1 cellular context compared by ENCODE assay signal in the genomic region with DNA sequence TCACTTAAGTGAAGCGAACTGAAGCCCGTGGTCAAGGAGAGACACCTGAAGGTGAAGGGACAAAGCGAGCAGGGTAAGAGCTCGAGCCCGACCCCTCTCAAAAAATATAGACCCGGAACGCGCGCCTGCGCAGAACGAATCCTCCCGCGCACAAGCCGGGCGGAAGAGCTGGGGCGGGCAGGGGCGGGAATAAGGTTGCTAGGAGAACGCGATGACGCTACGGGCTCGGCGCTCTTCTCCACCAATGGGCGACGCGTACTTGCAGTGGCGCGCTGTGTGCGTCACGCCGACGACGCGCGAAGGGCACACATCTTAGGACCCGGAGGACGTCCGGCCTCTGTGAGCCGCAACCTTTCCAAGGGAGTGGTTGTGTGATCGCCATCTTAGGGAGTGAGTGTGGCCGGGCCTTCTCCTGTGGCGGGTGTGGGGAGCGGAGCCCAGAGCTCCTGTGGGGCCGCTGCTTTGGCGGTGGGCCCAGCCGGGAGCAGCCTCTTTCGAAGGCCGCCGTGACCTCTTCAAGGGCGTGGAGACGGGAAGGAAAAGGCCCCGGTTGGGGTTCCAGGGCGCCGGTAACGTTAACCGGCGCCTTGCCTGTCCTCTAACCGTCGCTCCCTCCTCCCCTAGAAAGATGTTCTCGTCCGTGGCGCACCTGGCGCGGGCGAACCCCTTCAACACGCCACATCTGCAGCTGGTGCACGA.
TF ChIP-seq lines count a peak whose summit lies in the region.

A gene (plus strand): TSS at position 336 of the 699 bp plus-strand sequence. CDS start 293 bp downstream, at position 629.

TF ChIP-seq in HepG2, 621 proteins besides CTCF, POLR2A, EP300 and RAD21 (continued from another document and continues in another):
- TF ChIP-seq, protein P1, sequence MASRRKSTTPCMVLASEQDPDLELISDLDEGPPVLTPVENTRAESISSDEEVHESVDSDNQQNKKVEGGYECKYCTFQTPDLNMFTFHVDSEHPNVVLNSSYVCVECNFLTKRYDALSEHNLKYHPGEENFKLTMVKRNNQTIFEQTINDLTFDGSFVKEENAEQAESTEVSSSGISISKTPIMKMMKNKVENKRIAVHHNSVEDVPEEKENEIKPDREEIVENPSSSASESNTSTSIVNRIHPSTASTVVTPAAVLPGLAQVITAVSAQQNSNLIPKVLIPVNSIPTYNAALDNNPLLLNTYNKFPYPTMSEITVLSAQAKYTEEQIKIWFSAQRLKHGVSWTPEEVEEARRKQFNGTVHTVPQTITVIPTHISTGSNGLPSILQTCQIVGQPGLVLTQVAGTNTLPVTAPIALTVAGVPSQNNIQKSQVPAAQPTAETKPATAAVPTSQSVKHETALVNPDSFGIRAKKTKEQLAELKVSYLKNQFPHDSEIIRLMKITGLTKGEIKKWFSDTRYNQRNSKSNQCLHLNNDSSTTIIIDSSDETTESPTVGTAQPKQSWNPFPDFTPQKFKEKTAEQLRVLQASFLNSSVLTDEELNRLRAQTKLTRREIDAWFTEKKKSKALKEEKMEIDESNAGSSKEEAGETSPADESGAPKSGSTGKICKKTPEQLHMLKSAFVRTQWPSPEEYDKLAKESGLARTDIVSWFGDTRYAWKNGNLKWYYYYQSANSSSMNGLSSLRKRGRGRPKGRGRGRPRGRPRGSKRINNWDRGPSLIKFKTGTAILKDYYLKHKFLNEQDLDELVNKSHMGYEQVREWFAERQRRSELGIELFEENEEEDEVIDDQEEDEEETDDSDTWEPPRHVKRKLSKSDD (CRISPR knock-in tag; IDR thresholded peaks at IDR 0.05; ENCODE audit: low read depth) = peak; percentile 90
- peak; percentile 52 for TF ChIP-seq SRSF1 (optimal IDR thresholded peaks at IDR 0.05; ENCODE audit: low read depth, low read length)
- TF ChIP-seq NFE2L1 (CRISPR knock-in tag; IDR thresholded peaks at IDR 0.05; ENCODE audit: borderline replicate concordance) = no peak
- TF ChIP-seq, protein P2, sequence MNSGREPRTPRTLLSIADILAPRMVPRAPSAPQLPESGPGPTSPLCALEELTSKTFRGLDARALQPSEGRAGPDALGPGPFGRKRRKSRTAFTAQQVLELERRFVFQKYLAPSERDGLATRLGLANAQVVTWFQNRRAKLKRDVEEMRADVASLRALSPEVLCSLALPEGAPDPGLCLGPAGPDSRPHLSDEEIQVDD (CRISPR knock-in tag; IDR thresholded peaks at IDR 0.05; ENCODE audit: borderline replicate concordance) = peak; percentile 30; the same call in 1 of the 2 replicates
- TF ChIP-seq HCFC1 (IDR thresholded peaks at IDR 0.05; ENCODE audit: low read depth, low read length) = peak; percentile 50; the same call in 1 of the 2 replicates
- TF ChIP-seq KDM2A (CRISPR knock-in tag; IDR thresholded peaks at IDR 0.05; ENCODE audit: borderline replicate concordance, low read depth) = peak; percentile 93
- TF ChIP-seq ZNF607 (CRISPR knock-in tag; IDR thresholded peaks at IDR 0.05; ENCODE audit: borderline replicate concordance) = peak; percentile 62; the same call in 1 of the 2 replicates
- TF ChIP-seq, protein P3, sequence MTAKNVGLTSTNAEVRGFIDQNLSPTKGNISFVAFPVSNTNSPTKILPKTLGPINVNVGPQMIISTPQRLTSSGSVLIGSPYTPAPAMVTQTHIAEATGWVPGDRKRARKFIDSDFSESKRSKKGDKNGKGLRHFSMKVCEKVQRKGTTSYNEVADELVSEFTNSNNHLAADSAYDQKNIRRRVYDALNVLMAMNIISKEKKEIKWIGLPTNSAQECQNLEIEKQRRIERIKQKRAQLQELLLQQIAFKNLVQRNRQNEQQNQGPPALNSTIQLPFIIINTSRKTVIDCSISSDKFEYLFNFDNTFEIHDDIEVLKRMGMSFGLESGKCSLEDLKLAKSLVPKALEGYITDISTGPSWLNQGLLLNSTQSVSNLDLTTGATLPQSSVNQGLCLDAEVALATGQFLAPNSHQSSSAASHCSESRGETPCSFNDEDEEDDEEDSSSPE (CRISPR knock-in tag; IDR thresholded peaks at IDR 0.05) = peak; percentile 95
- TF ChIP-seq, protein P4, sequence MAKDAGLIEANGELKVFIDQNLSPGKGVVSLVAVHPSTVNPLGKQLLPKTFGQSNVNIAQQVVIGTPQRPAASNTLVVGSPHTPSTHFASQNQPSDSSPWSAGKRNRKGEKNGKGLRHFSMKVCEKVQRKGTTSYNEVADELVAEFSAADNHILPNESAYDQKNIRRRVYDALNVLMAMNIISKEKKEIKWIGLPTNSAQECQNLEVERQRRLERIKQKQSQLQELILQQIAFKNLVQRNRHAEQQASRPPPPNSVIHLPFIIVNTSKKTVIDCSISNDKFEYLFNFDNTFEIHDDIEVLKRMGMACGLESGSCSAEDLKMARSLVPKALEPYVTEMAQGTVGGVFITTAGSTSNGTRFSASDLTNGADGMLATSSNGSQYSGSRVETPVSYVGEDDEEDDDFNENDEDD (CRISPR knock-in tag; IDR thresholded peaks at IDR 0.05; ENCODE audit: borderline replicate concordance) = peak; percentile 93
- peak; percentile 45; the same call in 1 of the 2 replicates for TF ChIP-seq HES4 (CRISPR knock-in tag; IDR thresholded peaks at IDR 0.05; ENCODE audit: borderline replicate concordance)
- TF ChIP-seq, protein P5, sequence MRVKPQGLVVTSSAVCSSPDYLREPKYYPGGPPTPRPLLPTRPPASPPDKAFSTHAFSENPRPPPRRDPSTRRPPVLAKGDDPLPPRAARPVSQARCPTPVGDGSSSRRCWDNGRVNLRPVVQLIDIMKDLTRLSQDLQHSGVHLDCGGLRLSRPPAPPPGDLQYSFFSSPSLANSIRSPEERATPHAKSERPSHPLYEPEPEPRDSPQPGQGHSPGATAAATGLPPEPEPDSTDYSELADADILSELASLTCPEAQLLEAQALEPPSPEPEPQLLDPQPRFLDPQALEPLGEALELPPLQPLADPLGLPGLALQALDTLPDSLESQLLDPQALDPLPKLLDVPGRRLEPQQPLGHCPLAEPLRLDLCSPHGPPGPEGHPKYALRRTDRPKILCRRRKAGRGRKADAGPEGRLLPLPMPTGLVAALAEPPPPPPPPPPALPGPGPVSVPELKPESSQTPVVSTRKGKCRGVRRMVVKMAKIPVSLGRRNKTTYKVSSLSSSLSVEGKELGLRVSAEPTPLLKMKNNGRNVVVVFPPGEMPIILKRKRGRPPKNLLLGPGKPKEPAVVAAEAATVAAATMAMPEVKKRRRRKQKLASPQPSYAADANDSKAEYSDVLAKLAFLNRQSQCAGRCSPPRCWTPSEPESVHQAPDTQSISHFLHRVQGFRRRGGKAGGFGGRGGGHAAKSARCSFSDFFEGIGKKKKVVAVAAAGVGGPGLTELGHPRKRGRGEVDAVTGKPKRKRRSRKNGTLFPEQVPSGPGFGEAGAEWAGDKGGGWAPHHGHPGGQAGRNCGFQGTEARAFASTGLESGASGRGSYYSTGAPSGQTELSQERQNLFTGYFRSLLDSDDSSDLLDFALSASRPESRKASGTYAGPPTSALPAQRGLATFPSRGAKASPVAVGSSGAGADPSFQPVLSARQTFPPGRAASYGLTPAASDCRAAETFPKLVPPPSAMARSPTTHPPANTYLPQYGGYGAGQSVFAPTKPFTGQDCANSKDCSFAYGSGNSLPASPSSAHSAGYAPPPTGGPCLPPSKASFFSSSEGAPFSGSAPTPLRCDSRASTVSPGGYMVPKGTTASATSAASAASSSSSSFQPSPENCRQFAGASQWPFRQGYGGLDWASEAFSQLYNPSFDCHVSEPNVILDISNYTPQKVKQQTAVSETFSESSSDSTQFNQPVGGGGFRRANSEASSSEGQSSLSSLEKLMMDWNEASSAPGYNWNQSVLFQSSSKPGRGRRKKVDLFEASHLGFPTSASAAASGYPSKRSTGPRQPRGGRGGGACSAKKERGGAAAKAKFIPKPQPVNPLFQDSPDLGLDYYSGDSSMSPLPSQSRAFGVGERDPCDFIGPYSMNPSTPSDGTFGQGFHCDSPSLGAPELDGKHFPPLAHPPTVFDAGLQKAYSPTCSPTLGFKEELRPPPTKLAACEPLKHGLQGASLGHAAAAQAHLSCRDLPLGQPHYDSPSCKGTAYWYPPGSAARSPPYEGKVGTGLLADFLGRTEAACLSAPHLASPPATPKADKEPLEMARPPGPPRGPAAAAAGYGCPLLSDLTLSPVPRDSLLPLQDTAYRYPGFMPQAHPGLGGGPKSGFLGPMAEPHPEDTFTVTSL (CRISPR knock-in tag; IDR thresholded peaks at IDR 0.05; ENCODE audit: borderline replicate concordance) = no peak
- TF ChIP-seq, protein P6, sequence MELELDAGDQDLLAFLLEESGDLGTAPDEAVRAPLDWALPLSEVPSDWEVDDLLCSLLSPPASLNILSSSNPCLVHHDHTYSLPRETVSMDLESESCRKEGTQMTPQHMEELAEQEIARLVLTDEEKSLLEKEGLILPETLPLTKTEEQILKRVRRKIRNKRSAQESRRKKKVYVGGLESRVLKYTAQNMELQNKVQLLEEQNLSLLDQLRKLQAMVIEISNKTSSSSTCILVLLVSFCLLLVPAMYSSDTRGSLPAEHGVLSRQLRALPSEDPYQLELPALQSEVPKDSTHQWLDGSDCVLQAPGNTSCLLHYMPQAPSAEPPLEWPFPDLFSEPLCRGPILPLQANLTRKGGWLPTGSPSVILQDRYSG (CRISPR knock-in tag; IDR thresholded peaks at IDR 0.05) = peak; percentile 64; the same call in 1 of the 2 replicates
- peak; percentile 86 for TF ChIP-seq ZNF205 (CRISPR knock-in tag; IDR thresholded peaks at IDR 0.05)
- TF ChIP-seq ZNF891 (CRISPR knock-in tag; IDR thresholded peaks at IDR 0.05) = peak; percentile 76
- peak; percentile 87 for TF ChIP-seq ELF1 (CRISPR knock-in tag; IDR thresholded peaks at IDR 0.05)
- TF ChIP-seq, protein P7, sequence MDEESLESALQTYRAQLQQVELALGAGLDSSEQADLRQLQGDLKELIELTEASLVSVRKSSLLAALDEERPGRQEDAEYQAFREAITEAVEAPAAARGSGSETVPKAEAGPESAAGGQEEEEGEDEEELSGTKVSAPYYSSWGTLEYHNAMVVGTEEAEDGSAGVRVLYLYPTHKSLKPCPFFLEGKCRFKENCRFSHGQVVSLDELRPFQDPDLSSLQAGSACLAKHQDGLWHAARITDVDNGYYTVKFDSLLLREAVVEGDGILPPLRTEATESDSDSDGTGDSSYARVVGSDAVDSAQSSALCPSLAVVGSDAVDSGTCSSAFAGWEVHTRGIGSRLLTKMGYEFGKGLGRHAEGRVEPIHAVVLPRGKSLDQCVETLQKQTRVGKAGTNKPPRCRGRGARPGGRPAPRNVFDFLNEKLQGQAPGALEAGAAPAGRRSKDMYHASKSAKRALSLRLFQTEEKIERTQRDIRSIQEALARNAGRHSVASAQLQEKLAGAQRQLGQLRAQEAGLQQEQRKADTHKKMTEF (CRISPR knock-in tag; IDR thresholded peaks at IDR 0.05) = peak; percentile 75; the same call in 1 of the 2 replicates
- TF ChIP-seq RFXAP (CRISPR knock-in tag; IDR thresholded peaks at IDR 0.05; ENCODE audit: borderline replicate concordance) = peak; percentile 94
- TF ChIP-seq, protein P8, sequence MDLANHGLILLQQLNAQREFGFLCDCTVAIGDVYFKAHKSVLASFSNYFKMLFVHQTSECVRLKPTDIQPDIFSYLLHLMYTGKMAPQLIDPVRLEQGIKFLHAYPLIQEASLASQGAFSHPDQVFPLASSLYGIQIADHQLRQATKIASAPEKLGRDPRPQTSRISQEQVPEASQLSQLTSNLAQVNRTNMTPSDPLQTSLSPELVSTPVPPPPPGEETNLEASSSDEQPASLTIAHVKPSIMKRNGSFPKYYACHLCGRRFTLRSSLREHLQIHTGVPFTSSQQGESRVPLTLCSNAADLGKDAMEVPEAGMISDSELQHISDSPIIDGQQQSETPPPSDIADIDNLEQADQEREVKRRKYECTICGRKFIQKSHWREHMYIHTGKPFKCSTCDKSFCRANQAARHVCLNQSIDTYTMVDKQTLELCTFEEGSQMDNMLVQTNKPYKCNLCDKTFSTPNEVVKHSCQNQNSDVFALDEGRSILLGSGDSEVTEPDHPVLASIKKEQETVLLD (CRISPR knock-in tag; IDR thresholded peaks at IDR 0.05; ENCODE audit: low read depth) = 0 out of 2 replicates have a peak, but pooled peaks have one; percentile 67
- 0 out of 2 replicates have a peak, but pooled peaks have one; percentile 29 for TF ChIP-seq HMG20A (CRISPR knock-in tag; IDR thresholded peaks at IDR 0.05; ENCODE audit: borderline replicate concordance)
- TF ChIP-seq, protein P9, sequence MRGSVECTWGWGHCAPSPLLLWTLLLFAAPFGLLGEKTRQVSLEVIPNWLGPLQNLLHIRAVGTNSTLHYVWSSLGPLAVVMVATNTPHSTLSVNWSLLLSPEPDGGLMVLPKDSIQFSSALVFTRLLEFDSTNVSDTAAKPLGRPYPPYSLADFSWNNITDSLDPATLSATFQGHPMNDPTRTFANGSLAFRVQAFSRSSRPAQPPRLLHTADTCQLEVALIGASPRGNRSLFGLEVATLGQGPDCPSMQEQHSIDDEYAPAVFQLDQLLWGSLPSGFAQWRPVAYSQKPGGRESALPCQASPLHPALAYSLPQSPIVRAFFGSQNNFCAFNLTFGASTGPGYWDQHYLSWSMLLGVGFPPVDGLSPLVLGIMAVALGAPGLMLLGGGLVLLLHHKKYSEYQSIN (CRISPR knock-in tag; IDR thresholded peaks at IDR 0.05; ENCODE audit: borderline replicate concordance) = no peak
- TF ChIP-seq ISX (CRISPR knock-in tag; conservative IDR thresholded peaks at IDR 0.05) = 0 out of 2 replicates have a peak, but pooled peaks have one; percentile 68
